11 cellular contexts compared by ENCODE assay signal in genomic region chr1:42737257-42737656, GRCh38. TPM values are rescaled to one million over a fixed set of nuclear protein-coding genes. Genes with fewer than 3 reads are reported as not detected.
DNase-seq lines count a peak whose midpoint lies in the region; ATAC-seq, FAIRE-seq and TF ChIP-seq lines count a peak whose summit lies in the region.
"Had no signal": no experiment of that assay in that cellular context is flagged by ENCODE, and none has a peak within 500 bp of the region (broad histone marks: within the 10 kb centered on the region; RNA-seq: fewer than 3 reads in every experiment).

No MANE protein-coding gene starts in this region.

- H3K23ac ChIP-seq in mesenchymal stem cell (ENCODE audit: low read length in 2 of 2): no peak overlapping the region

- no peak overlapping the region for H3K4ac ChIP-seq in mesenchymal stem cell (ENCODE audit: low read depth in 1 of 2, low read length in 2 of 2)

- no peaks in the 10 kb centered on the region for H3K27me3 ChIP-seq in left ventricle myocardium inferior (ENCODE audit: low read depth)
- H3K27me3 ChIP-seq in mesenchymal stem cell (ENCODE audit: control insufficient read depth in 1 of 2, insufficient read depth in 1 of 2, low read length in 2 of 2): no peaks in the 10 kb centered on the region
- H3K27me3 ChIP-seq: adrenal gland had no signal

- no peak overlapping the region for H2BK120ac ChIP-seq in mesenchymal stem cell (ENCODE audit: low read depth, low read length)

- no peak for TF ChIP-seq CTCF in left ventricle myocardium inferior (IDR thresholded peaks at IDR 0.05; ENCODE audit: borderline replicate concordance)

- H3K4me1 ChIP-seq in left ventricle myocardium inferior: no peaks in the 10 kb centered on the region
- peaks cover 3% of the 10 kb centered on the region for H3K4me1 ChIP-seq in mesenchymal stem cell (ENCODE audit: control insufficient read depth, insufficient read depth, low read depth, low read length)
- H3K4me1 ChIP-seq: adrenal gland had no signal

- H3K27ac ChIP-seq in left ventricle myocardium inferior (replicated peaks) (no peak overlapping the region), mesenchymal stem cell (ENCODE audit: low read length, poor library complexity, severe bottlenecking) (no peak overlapping the region)
- H3K27ac ChIP-seq: adrenal gland had no signal

- H3K9me3 ChIP-seq in left ventricle myocardium inferior (replicated peaks): no peaks in the 10 kb centered on the region
- no peaks in the 10 kb centered on the region for H3K9me3 ChIP-seq in mesenchymal stem cell (ENCODE audit: control insufficient read depth, low read length)
- H3K9me3 ChIP-seq: adrenal gland had no signal

- no peak overlapping the region for H2AK5ac ChIP-seq in mesenchymal stem cell (ENCODE audit: low read length, severe bottlenecking)

- H3K4me3 ChIP-seq in left ventricle myocardium inferior (no peak overlapping the region), mesenchymal stem cell (ENCODE audit: insufficient read depth in 1 of 2, low read depth in 1 of 2, low read length in 2 of 2) (no peak overlapping the region)
- H3K4me3 ChIP-seq: adrenal gland had no signal

- H2BK15ac ChIP-seq in mesenchymal stem cell (ENCODE audit: low read depth, poor library complexity, severe bottlenecking): no peak overlapping the region

- H3K36me3 ChIP-seq in left ventricle myocardium inferior (no peaks in the 10 kb centered on the region), mesenchymal stem cell (ENCODE audit: control insufficient read depth in 1 of 2, insufficient read depth in 2 of 2, low read depth in 1 of 2, low read length in 2 of 2) (no peaks in the 10 kb centered on the region)
- H3K36me3 ChIP-seq: adrenal gland had no signal

- WGBS in mesenchymal stem cell: 83% methylated on average over 5 of the region's 5 CpGs

- H3K9ac ChIP-seq in mesenchymal stem cell (ENCODE audit: low read length): no peak overlapping the region

- H4K91ac ChIP-seq in mesenchymal stem cell (ENCODE audit: low read length): no peak overlapping the region

- H2BK12ac ChIP-seq in mesenchymal stem cell (ENCODE audit: low read length in 2 of 2): no peak overlapping the region

- no peak overlapping the region for H2AFZ ChIP-seq in mesenchymal stem cell (ENCODE audit: low read depth, low read length)

- FAIRE-seq in urothelium cell line (lab: Jason Lieb, UNC): peak; percentile 30
- no peak for FAIRE-seq in HTR-8/SVneo (lab: Jason Lieb, UNC)

- no peak overlapping the region for H3K18ac ChIP-seq in mesenchymal stem cell (ENCODE audit: low read depth in 1 of 2, low read length in 2 of 2)

- no peak overlapping the region for H2BK5ac ChIP-seq in mesenchymal stem cell (ENCODE audit: low read depth, low read length, poor library complexity, severe bottlenecking)

- no peak overlapping the region for H4K8ac ChIP-seq in mesenchymal stem cell (ENCODE audit: low read length)

- ATAC-seq in Right ventricle myocardium superior (ENCODE audit: poor library complexity) (peak; percentile 54), GM21423 (IDR thresholded peaks at IDR 0.05; ENCODE audit: unreplicated experiment) (no peak)

- H3K79me1 ChIP-seq in mesenchymal stem cell (replicated peaks; ENCODE audit: low read length, poor library complexity, severe bottlenecking): no peaks in the 10 kb centered on the region

- no peak overlapping the region for H3K14ac ChIP-seq in mesenchymal stem cell (ENCODE audit: low read length in 2 of 2)

- DNase-seq in Right ventricle myocardium superior (no peak), left ventricle myocardium inferior (no peak), OCI-M1 (lab: John Stamatoyannopoulos, UW) (peak; percentile 63), germinal center (ENCODE audit: low spot score) (peak; percentile 17), urothelium cell line (ENCODE audit: low spot score) (no peak), HTR-8/SVneo (ENCODE audit: insufficient read length, low spot score) (no peak), mesenchymal stem cell (no peak)
- DNase-seq: CD4-positive, alpha-beta T cell; hippocampal formation had no signal

- no peak overlapping the region for H3K4me2 ChIP-seq in mesenchymal stem cell (ENCODE audit: low read length, poor library complexity, severe bottlenecking)

- intact Hi-C loops in Right ventricle myocardium superior (cut with DNase I) (no loop called here), left ventricle myocardium inferior (cut with micrococcal nuclease) (no loop called here)

RNA-seq across cellular contexts. Expression of gene CLDN19, which starts 2.8 kb away (rescaled TPM):
- total RNA-seq in Right ventricle myocardium superior: not detected
- not detected for total RNA-seq in left ventricle myocardium inferior
- polyA plus RNA-seq in mesenchymal stem cell (2013, experiment 1 of 2): 0.03 TPM
- polyA plus RNA-seq in mesenchymal stem cell (2013, experiment 2 of 2): not detected
- total RNA-seq: CD4-positive, alpha-beta T cell had no signal

RNA-seq across cellular contexts. Expression of gene P3H1, which starts 29.6 kb away (rescaled TPM):
- total RNA-seq in Right ventricle myocardium superior (6.7 TPM), left ventricle myocardium inferior (8.6 TPM)
- polyA plus RNA-seq in mesenchymal stem cell (2013, experiment 1 of 2): 213 TPM
- 209 TPM for polyA plus RNA-seq in mesenchymal stem cell (2013, experiment 2 of 2)

RNA-seq across cellular contexts. Expression of gene C1orf50, which starts 29.8 kb away (rescaled TPM):
- total RNA-seq in Right ventricle myocardium superior (7.6 TPM), left ventricle myocardium inferior (7.8 TPM)
- polyA plus RNA-seq in mesenchymal stem cell (2013, experiment 1 of 2): 2.2 TPM
- 2.5 TPM for polyA plus RNA-seq in mesenchymal stem cell (2013, experiment 2 of 2)

RNA-seq across cellular contexts. Expression of gene TMEM269, which starts 47.5 kb away (rescaled TPM):
- total RNA-seq in Right ventricle myocardium superior (not detected), left ventricle myocardium inferior (not detected)
- 0.04 TPM for polyA plus RNA-seq in mesenchymal stem cell (2013, experiment 1 of 2)
- 0.07 TPM for polyA plus RNA-seq in mesenchymal stem cell (2013, experiment 2 of 2)

RNA-seq across cellular contexts. Expression of gene YBX1, which starts 55.0 kb away (rescaled TPM):
- total RNA-seq in Right ventricle myocardium superior: 800 TPM
- 754 TPM for total RNA-seq in left ventricle myocardium inferior
- polyA plus RNA-seq in mesenchymal stem cell (2013, experiment 1 of 2): 1,020 TPM
- polyA plus RNA-seq in mesenchymal stem cell (2013, experiment 2 of 2): 1,034 TPM

Comparison
In these comparisons a context has a peak if more than half of its experiments do, and no peak if none do; other contexts are left out.
1. DNase-seq: peak in OCI-M1 (single experiment) and germinal center (single experiment); none in Right ventricle myocardium superior (single experiment), left ventricle myocardium inferior (single experiment), urothelium cell line (single experiment), HTR-8/SVneo (single experiment) and mesenchymal stem cell (single experiment).